In the genomic region with DNA sequence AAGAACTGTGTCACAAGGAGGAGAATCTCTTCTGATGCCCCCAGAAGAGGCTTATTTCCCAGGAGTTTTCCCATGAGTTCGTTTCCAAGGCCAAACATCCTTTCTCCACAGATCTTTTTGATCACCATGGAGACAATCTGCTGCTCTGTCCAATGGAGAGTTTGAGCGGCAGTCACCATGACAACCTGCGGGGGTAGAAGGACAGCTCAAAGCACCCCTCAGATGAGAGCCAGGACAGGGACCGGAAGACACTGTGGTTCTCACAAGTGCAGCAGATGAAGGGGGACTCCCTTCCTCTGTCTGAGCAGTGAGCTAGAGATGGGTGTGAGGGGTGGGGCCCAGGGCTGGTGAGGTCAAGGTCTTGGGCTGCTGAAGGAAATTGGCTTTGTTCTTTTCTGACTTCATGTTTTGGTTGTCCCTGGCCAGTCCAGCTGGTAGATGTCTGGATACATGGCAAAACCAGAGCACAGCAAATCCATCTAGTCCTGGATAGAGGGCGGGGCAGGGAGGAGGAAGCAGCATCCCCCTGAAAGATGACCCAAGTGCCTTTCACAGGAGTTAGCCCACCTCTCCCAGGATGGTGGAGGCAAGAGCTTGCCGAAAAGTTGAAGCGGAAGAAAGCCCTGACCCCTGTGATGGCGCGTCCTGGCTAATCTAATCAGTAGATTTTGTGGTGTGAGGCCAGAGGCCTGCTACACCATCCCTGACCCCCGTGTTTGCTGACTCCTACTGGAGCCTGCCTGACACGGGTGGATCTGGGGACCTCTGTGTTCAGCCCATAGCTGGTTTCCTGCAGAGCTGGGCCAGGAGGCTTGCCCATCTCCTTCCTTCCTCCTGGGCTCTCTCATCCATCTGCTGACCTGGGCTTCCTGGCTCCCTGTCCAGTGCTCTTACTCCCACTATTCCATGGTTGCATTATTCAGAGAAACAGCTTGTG, we compare ENCODE assay signal across 15 cellular contexts. TPM values are rescaled to one million over a fixed set of nuclear protein-coding genes. Genes with fewer than 3 reads are reported as not detected.
DNase-seq lines count a peak whose midpoint lies in the region; ATAC-seq, FAIRE-seq and TF ChIP-seq lines count a peak whose summit lies in the region.
"Had no signal": no experiment of that assay in that cellular context is flagged by ENCODE, and none has a peak within 500 bp of the region (broad histone marks: within the 10 kb centered on the region; RNA-seq: fewer than 3 reads in every experiment).

No MANE protein-coding gene starts in this region.

- peaks cover 19% of the 10 kb centered on the region for H3K4me1 ChIP-seq in CD8-positive, alpha-beta memory T cell (ENCODE audit: insufficient read depth, low read length)
- H3K4me1 ChIP-seq: colonic mucosa, gastrocnemius medialis had no signal

- peaks cover 5 to 7% of the 10 kb centered on the region in 2 donors for H3K27me3 Mint-ChIP-seq in CD8-positive, alpha-beta memory T cell
- no peaks in the 10 kb centered on the region for H3K27me3 Mint-ChIP-seq in activated CD8-positive, alpha-beta T cell treated with anti-CD3 and anti-CD28 coated beads for 36 hours
- peaks cover 0 to 4% (median 0%) of the 10 kb centered on the region in 5 donors for H3K27me3 Mint-ChIP-seq in naive thymus-derived CD8-positive, alpha-beta T cell

- no peaks in the 10 kb centered on the region for H3K9me3 Mint-ChIP-seq in CD8-positive, alpha-beta memory T cell
- no peaks in the 10 kb centered on the region for H3K9me3 Mint-ChIP-seq in activated CD8-positive, alpha-beta T cell treated with anti-CD3 and anti-CD28 coated beads for 36 hours
- H3K9me3 Mint-ChIP-seq in naive thymus-derived CD8-positive, alpha-beta T cell = no peaks in the 10 kb centered on the region
- H3K9me3 Mint-ChIP-seq: CD4-positive, alpha-beta memory T cell had no signal

- H3K27ac Mint-ChIP-seq in CD8-positive, alpha-beta memory T cell = peak overlapping the region in 7 of 8 donors; percentile 35 to 75 (median 58)
- no peak overlapping the region for H3K27ac Mint-ChIP-seq in activated CD8-positive, alpha-beta T cell treated with anti-CD3 and anti-CD28 coated beads for 36 hours
- H3K27ac Mint-ChIP-seq in naive thymus-derived CD8-positive, alpha-beta T cell = peak overlapping the region in 3 of 10 donors; percentile 16 to 93 (median 41)
- H3K27ac Mint-ChIP-seq: progenitor cell of endocrine pancreas, T-helper 17 cell had no signal

- no peak overlapping the region for H3K27ac ChIP-seq in CD8-positive, alpha-beta memory T cell (ENCODE audit: low read depth, low read length)
- H3K27ac ChIP-seq: colonic mucosa, gastrocnemius medialis had no signal

- H3K9me3 ChIP-seq in CD8-positive, alpha-beta memory T cell (ENCODE audit: low read length) = no peaks in the 10 kb centered on the region
- H3K9me3 ChIP-seq: colonic mucosa, gastrocnemius medialis had no signal

- ATAC-seq in GM19025 (IDR thresholded peaks at IDR 0.05; ENCODE audit: low read depth, unreplicated experiment) = peak; percentile 96
- ATAC-seq in activated CD8-positive, alpha-beta T cell treated with anti-CD3 and anti-CD28 coated beads for 36 hours = peak; percentile 100
- ATAC-seq in naive thymus-derived CD8-positive, alpha-beta T cell = peak; percentile 46 to 53
- ATAC-seq: gastrocnemius medialis, left colon, T-helper 17 cell had no signal

- DNase-seq in CD8-positive, alpha-beta memory T cell = peak in 4 of 5 donors; percentile 14 to 52 (median 26)
- peak; percentile 63 for DNase-seq in activated CD8-positive, alpha-beta T cell treated with anti-CD3 and anti-CD28 coated beads for 36 hours
- peak in 3 of 10 donors; percentile 2 to 35 (median 10) for DNase-seq in naive thymus-derived CD8-positive, alpha-beta T cell
- DNase-seq in urothelium cell line (ENCODE audit: low spot score) (no peak), HK-2 (ENCODE audit: unreplicated experiment) (no peak), DMS114 treated with DMSO at 0.1 percent for 48 hours (lab: John Stamatoyannopoulos, UW; ENCODE audit: unreplicated experiment) (no peak), D721Med (ENCODE audit: insufficient read length, low spot score) (no peak)
- DNase-seq: colonic mucosa, gastrocnemius medialis, left colon, MM.1S, T-helper 17 cell had no signal

- CTCF ChIA-PET in CD8-positive, alpha-beta memory T cell (lab: Charles Lee) = interaction anchor here (0.8 kb wide), 1 partner anchor 29 kb away, joined by 3 read pairs; no protein-coding TSS in a partner anchor
- CTCF ChIA-PET in activated CD8-positive, alpha-beta T cell treated with anti-CD3 and anti-CD28 coated beads for 36 hours (lab: Charles Lee) = interaction anchor here (1.5 to 1.6 kb wide), 2 partner anchors 28 to 251 kb away, joined by 4 to 12 read pairs; no protein-coding TSS in a partner anchor

- no peak for FAIRE-seq in urothelium cell line (lab: Jason Lieb, UNC)
- FAIRE-seq in D721Med (lab: Jason Lieb, UNC) = no peak

- peaks cover 11 to 28% (median 18%) of the 10 kb centered on the region in 3 donors for H3K4me1 Mint-ChIP-seq in CD8-positive, alpha-beta memory T cell
- no peaks in the 10 kb centered on the region for H3K4me1 Mint-ChIP-seq in activated CD8-positive, alpha-beta T cell treated with anti-CD3 and anti-CD28 coated beads for 36 hours (ENCODE audit: low read depth)
- H3K4me1 Mint-ChIP-seq in naive thymus-derived CD8-positive, alpha-beta T cell = peaks cover 0 to 27% (median 3%) of the 10 kb centered on the region in 4 donors

- POLR2A ChIA-PET in CD8-positive, alpha-beta memory T cell (lab: Charles Lee) = no interaction called here
- POLR2A ChIA-PET in activated CD8-positive, alpha-beta T cell treated with anti-CD3 and anti-CD28 coated beads for 36 hours (lab: Charles Lee) = no interaction called here
- POLR2A ChIA-PET in naive thymus-derived CD8-positive, alpha-beta T cell (lab: Charles Lee) = no interaction called here

- intact Hi-C loops in activated CD8-positive, alpha-beta T cell treated with anti-CD3 and anti-CD28 coated beads for 36 hours (cut with micrococcal nuclease) = no loop called here

- TF ChIP-seq CTCF in activated CD8-positive, alpha-beta T cell treated with anti-CD3 and anti-CD28 coated beads for 36 hours (IDR thresholded peaks at IDR 0.05) = no peak
- no peak for TF ChIP-seq CTCF in D721Med (IDR thresholded peaks at IDR 0.05; ENCODE audit: insufficient read depth, missing control alignments)

- H3K36me3 ChIP-seq in CD8-positive, alpha-beta memory T cell (ENCODE audit: insufficient read depth, low read length) = no peaks in the 10 kb centered on the region
- H3K36me3 ChIP-seq: colonic mucosa, gastrocnemius medialis had no signal

- H3K4me3 Mint-ChIP-seq in CD8-positive, alpha-beta memory T cell = peak overlapping the region in 5 of 7 donors; percentile 1 to 54 (median 41)
- no peak overlapping the region for H3K4me3 Mint-ChIP-seq in activated CD8-positive, alpha-beta T cell treated with anti-CD3 and anti-CD28 coated beads for 36 hours
- H3K4me3 Mint-ChIP-seq in naive thymus-derived CD8-positive, alpha-beta T cell = peak overlapping the region in 2 of 10 donors; percentile 22 to 62
- H3K4me3 Mint-ChIP-seq: T-helper 17 cell had no signal

- H3K36me3 Mint-ChIP-seq in CD8-positive, alpha-beta memory T cell = no peaks in the 10 kb centered on the region
- no peaks in the 10 kb centered on the region for H3K36me3 Mint-ChIP-seq in activated CD8-positive, alpha-beta T cell treated with anti-CD3 and anti-CD28 coated beads for 36 hours (ENCODE audit: low read depth)
- H3K36me3 Mint-ChIP-seq in naive thymus-derived CD8-positive, alpha-beta T cell = no peaks in the 10 kb centered on the region
- H3K36me3 Mint-ChIP-seq: CD4-positive, alpha-beta memory T cell had no signal

- H3K27me3 ChIP-seq in CD8-positive, alpha-beta memory T cell (ENCODE audit: insufficient read depth, low read length, poor library complexity, severe bottlenecking) = no peaks in the 10 kb centered on the region
- H3K27me3 ChIP-seq: colonic mucosa, gastrocnemius medialis had no signal

- H3K4me3 ChIP-seq in CD8-positive, alpha-beta memory T cell (ENCODE audit: low read length) = no peak overlapping the region
- H3K4me3 ChIP-seq: colonic mucosa, gastrocnemius medialis had no signal

RNA-seq across cellular contexts. Expression of a gene that starts 24.4 kb away (rescaled TPM):
- 1 to 10 TPM; 3.0 to 3.1 TPM for total RNA-seq in CD8-positive, alpha-beta memory T cell
- not detected for polyA plus RNA-seq in CD8-positive, alpha-beta memory T cell
- 1 to 10 TPM; 3.3 to 3.5 TPM for total RNA-seq in activated CD8-positive, alpha-beta T cell treated with anti-CD3 and anti-CD28 coated beads for 36 hours
- total RNA-seq in naive thymus-derived CD8-positive, alpha-beta T cell = not detected
- not detected for polyA plus RNA-seq in naive thymus-derived CD8-positive, alpha-beta T cell
- total RNA-seq: CD4-positive, alpha-beta memory T cell; gastrocnemius medialis; T-helper 17 cell had no signal
- polyA plus RNA-seq: CD4-positive, alpha-beta memory T cell had no signal

Comparison
In these comparisons a context has a peak if more than half of its experiments do, and no peak if none do; other contexts are left out.
1. DNase-seq: peak in CD8-positive, alpha-beta memory T cell (4 of 5) and activated CD8-positive, alpha-beta T cell treated with anti-CD3 and anti-CD28 coated beads for 36 hours (single experiment); none in urothelium cell line (single experiment), HK-2 (single experiment), DMS114 treated with DMSO at 0.1 percent for 48 hours (single experiment) and D721Med (single experiment).
2. ATAC-seq: peak in every context shown above with its lines; median percentile 100 in activated CD8-positive, alpha-beta T cell treated with anti-CD3 and anti-CD28 coated beads for 36 hours; 96 in GM19025; 50 in naive thymus-derived CD8-positive, alpha-beta T cell.